Comparison of ENCODE assay signal across 24 cellular contexts in the genomic region with DNA sequence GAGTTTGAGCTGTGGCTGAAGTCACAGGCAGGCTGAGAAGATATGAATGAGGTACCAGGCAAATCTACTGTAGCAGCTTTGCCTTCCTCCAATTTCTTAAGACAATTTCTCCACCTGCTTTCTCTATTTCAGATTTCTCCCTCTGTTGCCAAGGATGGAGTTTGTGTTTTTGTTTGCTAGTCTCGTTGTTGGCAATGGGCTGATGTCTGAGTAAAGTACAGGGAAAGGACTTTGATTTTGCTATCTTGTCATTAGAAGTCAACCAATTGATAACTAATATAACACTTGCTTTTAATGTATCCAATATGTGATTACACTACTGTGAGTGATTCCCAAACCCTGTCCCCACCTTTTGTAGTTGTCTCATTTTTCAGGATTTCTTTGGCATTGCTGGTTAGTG.
"Had no signal": no experiment of that assay in that cellular context is flagged by ENCODE, and none has a peak within 500 bp of the region (broad histone marks: within the 10 kb centered on the region; RNA-seq: fewer than 3 reads in every experiment).

No MANE protein-coding gene starts in this region.

- H3K4me3 ChIP-seq: colonic mucosa, esophagus squamous epithelium, gastrocnemius medialis, heart right ventricle, left ventricle myocardium inferior, lower lobe of right lung, mucosa of descending colon had no signal

- H3K4me1 ChIP-seq: colonic mucosa, esophagus squamous epithelium, gastrocnemius medialis, heart right ventricle, left ventricle myocardium inferior, lower lobe of right lung had no signal

- DNase-seq: colonic mucosa; cortex of kidney; effector CD8-positive, alpha-beta T cell; effector memory CD8-positive, alpha-beta T cell; endodermal cell; erythroblast; esophagus squamous epithelium; foreskin fibroblast; foreskin melanocyte; gastrocnemius medialis; glutamatergic neuron; head of caudate nucleus; heart right ventricle; hippocampal formation; left cardiac atrium; left ventricle myocardium inferior; lower lobe of right lung; mesenchymal stem cell; mucosa of descending colon; naive B cell had no signal

- H3K9me3 ChIP-seq: colonic mucosa, esophagus squamous epithelium, gastrocnemius medialis, heart right ventricle, left ventricle myocardium inferior, lower lobe of right lung, mucosa of descending colon had no signal

- H3K27ac ChIP-seq: colonic mucosa, epithelial cell of prostate, esophagus squamous epithelium, gastrocnemius medialis, heart right ventricle, left ventricle myocardium inferior, lower lobe of right lung had no signal

- H3K36me3 ChIP-seq: colonic mucosa, esophagus squamous epithelium, gastrocnemius medialis, heart right ventricle, left ventricle myocardium inferior, lower lobe of right lung had no signal

- FAIRE-seq: endometrium, islet of Langerhans had no signal

- ATAC-seq: effector memory CD8-positive, alpha-beta T cell; esophagus mucosa; gastrocnemius medialis; heart right ventricle; left cardiac atrium; lower lobe of right lung; mucosa of descending colon had no signal

- H3K27me3 ChIP-seq: colonic mucosa, esophagus squamous epithelium, gastrocnemius medialis, heart right ventricle had no signal
